ENCODE assay signal across 16 cellular contexts in the genomic region with DNA sequence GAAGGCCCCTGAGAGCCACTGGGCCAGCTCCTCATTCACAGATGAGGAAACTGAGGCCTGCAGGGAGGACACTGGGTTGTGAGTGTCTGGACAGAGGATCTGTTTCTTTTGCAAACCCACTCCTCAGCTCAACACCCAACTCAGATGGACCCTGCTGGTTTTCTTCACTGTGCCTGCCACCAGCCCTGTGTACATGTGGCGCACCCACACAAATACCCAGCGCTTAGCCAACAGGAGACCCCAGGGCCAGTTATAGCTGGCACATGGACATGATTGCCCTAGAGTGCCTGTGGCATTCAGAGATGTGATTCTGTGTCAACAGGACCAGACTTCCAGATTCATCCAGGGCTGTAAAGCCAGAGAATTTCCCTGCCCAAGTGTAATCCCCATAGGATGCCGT.
"Had no signal": no experiment of that assay in that cellular context is flagged by ENCODE, and none has a peak within 500 bp of the region (broad histone marks: within the 10 kb centered on the region; RNA-seq: fewer than 3 reads in every experiment).

No MANE protein-coding gene starts in this region.

- H3K9me3 ChIP-seq: pancreas, SJSA1 had no signal

- FAIRE-seq: pancreas had no signal

- ATAC-seq: activated naive CD4-positive, alpha-beta T cell treated with anti-CD3 and anti-CD28 coated beads, Interleukin-2, amount 50 U/mL, for 72 hours; activated T-cell treated with anti-CD3 and anti-CD28 coated beads, Interleukin-2, amount 50 U/mL, for 4 hours; foreskin keratinocyte; pancreas; stimulated activated memory B cell treated with anti-CD40 and anti-IgM and Interleukin-4, amounts not matched to agents 10 μg/mL and 1 μg/mL and 100 μg/mL, for 72 hours had no signal

- H3K27ac ChIP-seq: foreskin keratinocyte, SJSA1 had no signal

- H3K4me3 Mint-ChIP-seq: activated CD8-positive, alpha-beta memory T cell treated with anti-CD3 and anti-CD28 coated beads, Interleukin-2, amount 10 ng/mL, durations not matched to agents 7 days and 5 days; activated T-cell treated with anti-CD3 and anti-CD28 coated beads, Interleukin-2, amount 50 U/mL, for 4 hours; neural crest cell; stimulated activated memory B cell treated with anti-CD40 and anti-IgM and Interleukin-4, amounts not matched to agents 10 μg/mL and 1 μg/mL and 100 μg/mL, for 72 hours had no signal

- H3K9me3 Mint-ChIP-seq: activated naive CD4-positive, alpha-beta T cell treated with anti-CD3 and anti-CD28 coated beads, Interleukin-2, amount 50 U/mL, for 72 hours; activated T-cell treated with anti-CD3 and anti-CD28 coated beads, Interleukin-2, amount 50 U/mL, for 4 hours; neural crest cell; stimulated activated memory B cell treated with anti-CD40 and anti-IgM and Interleukin-4, amounts not matched to agents 10 μg/mL and 1 μg/mL and 100 μg/mL, for 72 hours had no signal

- H3K36me3 Mint-ChIP-seq: activated CD8-positive, alpha-beta memory T cell treated with anti-CD3 and anti-CD28 coated beads, Interleukin-2, amount 10 ng/mL, durations not matched to agents 7 days and 5 days; activated naive CD4-positive, alpha-beta T cell treated with anti-CD3 and anti-CD28 coated beads, Interleukin-2, amount 50 U/mL, for 72 hours; stimulated activated memory B cell treated with anti-CD40 and anti-IgM and Interleukin-4, amounts not matched to agents 10 μg/mL and 1 μg/mL and 100 μg/mL, for 72 hours had no signal

- DNase-seq: activated CD4-positive, alpha-beta T cell treated with anti-CD3 and anti-CD28 coated beads for 1 hour; activated CD4-positive, alpha-beta T cell treated with anti-CD3 and anti-CD28 coated beads, Interleukin-2, amount 50 U/mL, for 48 hours; activated CD8-positive, alpha-beta memory T cell treated with anti-CD3 and anti-CD28 coated beads, Interleukin-2, amount 10 ng/mL, durations not matched to agents 7 days and 5 days; activated effector memory CD4-positive, alpha-beta T cell treated with anti-CD3 and anti-CD28 coated beads, Interleukin-2, amount 50 U/mL, for 16 hours; activated T-cell treated with anti-CD3 and anti-CD28 coated beads, Interleukin-2, amount 50 U/mL, for 4 hours; amygdala; foreskin keratinocyte; kidney glomerular epithelial cell; pancreas; retina; stimulated activated CD4-positive, alpha-beta T cell treated with anti-CD3 and anti-CD28 coated beads, Interleukin-1b, Interleukin-23, amount 100 ng/mL, for 48 hours; T-helper 9 cell had no signal

- H3K4me1 ChIP-seq: foreskin keratinocyte had no signal

- H3K27me3 Mint-ChIP-seq: activated CD8-positive, alpha-beta memory T cell treated with anti-CD3 and anti-CD28 coated beads, Interleukin-2, amount 10 ng/mL, durations not matched to agents 7 days and 5 days; stimulated activated memory B cell treated with anti-CD40 and anti-IgM and Interleukin-4, amounts not matched to agents 10 μg/mL and 1 μg/mL and 100 μg/mL, for 72 hours had no signal

- H3K27me3 ChIP-seq: foreskin keratinocyte, pancreas, SJSA1 had no signal

- H3K36me3 ChIP-seq: pancreas, SJSA1 had no signal

- H3K27ac Mint-ChIP-seq: activated CD8-positive, alpha-beta memory T cell treated with anti-CD3 and anti-CD28 coated beads, Interleukin-2, amount 10 ng/mL, durations not matched to agents 7 days and 5 days; activated naive CD4-positive, alpha-beta T cell treated with anti-CD3 and anti-CD28 coated beads, Interleukin-2, amount 50 U/mL, for 72 hours; stimulated activated memory B cell treated with anti-CD40 and anti-IgM and Interleukin-4, amounts not matched to agents 10 μg/mL and 1 μg/mL and 100 μg/mL, for 72 hours had no signal

- H3K4me3 ChIP-seq: pancreas, SJSA1 had no signal
